In the genomic region with DNA sequence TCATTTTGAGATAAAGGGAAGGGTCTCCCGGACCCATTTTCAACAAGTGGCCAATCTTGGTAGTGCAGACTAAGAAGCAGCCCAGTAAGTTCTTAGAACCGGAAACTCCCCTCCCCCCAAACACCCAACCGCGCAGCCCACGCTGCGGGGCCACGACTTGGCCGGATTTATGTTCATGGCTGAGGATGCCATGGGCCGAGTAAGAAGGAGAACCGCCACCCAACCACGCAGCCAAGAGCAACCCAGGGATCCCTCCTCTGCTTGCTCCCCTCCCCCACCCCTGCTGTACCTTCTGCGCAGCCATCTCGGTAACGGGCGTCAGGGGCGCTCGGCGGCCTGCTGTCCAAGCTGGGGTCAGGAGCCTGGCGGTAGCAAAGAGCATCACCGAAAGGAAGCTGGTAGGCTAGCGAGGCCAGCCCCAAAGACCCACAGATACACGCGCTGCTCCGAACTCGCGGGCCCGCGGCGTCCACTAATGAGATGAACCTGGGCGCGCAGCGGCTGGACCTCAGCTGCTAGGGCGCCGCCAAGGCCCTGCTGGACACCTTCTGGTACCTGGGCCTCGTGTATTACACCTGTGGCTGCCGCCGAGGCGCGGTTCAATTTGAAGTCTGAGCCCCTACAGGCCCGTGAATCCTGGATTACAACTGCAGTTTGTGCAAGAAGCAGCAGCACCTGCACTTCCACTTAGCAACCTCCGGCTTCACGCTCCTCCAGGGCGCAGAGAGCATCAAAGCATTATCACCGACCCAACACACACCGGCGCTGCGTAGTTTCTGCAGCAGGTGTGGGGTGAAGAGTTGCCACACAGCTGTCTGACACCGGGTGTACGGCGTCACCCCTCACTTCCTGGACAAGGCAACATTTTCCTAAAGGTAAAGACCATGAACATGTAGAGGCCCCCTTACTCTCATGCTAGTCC, we compare ENCODE assay signal across 8 cellular contexts.
DNase-seq lines count a peak whose midpoint lies in the region; ATAC-seq and TF ChIP-seq lines count a peak whose summit lies in the region.

No MANE protein-coding gene starts in this region.

- TF ChIP-seq CTCF in kidney epithelial cell (IDR thresholded peaks at IDR 0.05; ENCODE audit: insufficient read depth, low read length, poor library complexity, severe bottlenecking): no peak

- DNase-seq in G401 (ENCODE audit: low spot score) (peak; percentile 57), astrocyte of the hippocampus (ENCODE audit: low read depth, low spot score) (peak; percentile 44), kidney epithelial cell (ENCODE audit: low read depth) (no peak), RKO (ENCODE audit: low spot score) (no peak), NCI-H2029 (lab: John Stamatoyannopoulos, UW) (no peak), NCI-H226 (no peak)
- DNase-seq in stimulated activated CD4-positive, alpha-beta T cell treated with anti-CD3 and anti-CD28 coated beads, TNF-alpha, amount 100 ng/mL, for 24 hours (ENCODE audit: low read depth in 3 of 3): peak in 2 of 3 experiments; percentile 21 to 44

- H3K36me3 ChIP-seq in kidney epithelial cell (ENCODE audit: control insufficient read depth, insufficient read depth, low read length): no peaks in the 10 kb centered on the region

- in situ Hi-C loops in G401 (cut with HindIII; ENCODE audit: low sequenced_read_pairs): no loop called here

- no peaks in the 10 kb centered on the region for H3K27me3 ChIP-seq in kidney epithelial cell (ENCODE audit: control insufficient read depth, insufficient read depth, low read length)

- ATAC-seq in SK-N-SH treated with all-trans-retinoic acid at 6 μM for 48 hours: peak; percentile 63

- H3K4me3 ChIP-seq in kidney epithelial cell (ENCODE audit: low read depth, low read length): peak overlapping the region; percentile 38

TF ChIP-seq in SK-N-SH treated with all-trans-retinoic acid at 6 μM for 48 hours, 23 proteins besides CTCF, POLR2A, EP300 and RAD21:
- TF ChIP-seq, protein P1, sequence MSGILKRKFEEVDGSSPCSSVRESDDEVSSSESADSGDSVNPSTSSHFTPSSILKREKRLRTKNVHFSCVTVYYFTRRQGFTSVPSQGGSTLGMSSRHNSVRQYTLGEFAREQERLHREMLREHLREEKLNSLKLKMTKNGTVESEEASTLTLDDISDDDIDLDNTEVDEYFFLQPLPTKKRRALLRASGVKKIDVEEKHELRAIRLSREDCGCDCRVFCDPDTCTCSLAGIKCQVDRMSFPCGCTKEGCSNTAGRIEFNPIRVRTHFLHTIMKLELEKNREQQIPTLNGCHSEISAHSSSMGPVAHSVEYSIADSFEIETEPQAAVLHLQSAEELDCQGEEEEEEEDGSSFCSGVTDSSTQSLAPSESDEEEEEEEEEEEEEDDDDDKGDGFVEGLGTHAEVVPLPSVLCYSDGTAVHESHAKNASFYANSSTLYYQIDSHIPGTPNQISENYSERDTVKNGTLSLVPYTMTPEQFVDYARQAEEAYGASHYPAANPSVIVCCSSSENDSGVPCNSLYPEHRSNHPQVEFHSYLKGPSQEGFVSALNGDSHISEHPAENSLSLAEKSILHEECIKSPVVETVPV (CRISPR knock-in tag; IDR thresholded peaks at IDR 0.05): no peak
- no peak for TF ChIP-seq ZNF70 (CRISPR knock-in tag; IDR thresholded peaks at IDR 0.05)
- TF ChIP-seq ZNF8 (CRISPR knock-in tag; IDR thresholded peaks at IDR 0.05): no peak
- TF ChIP-seq CSDC2 (CRISPR knock-in tag; IDR thresholded peaks at IDR 0.05): no peak
- no peak for TF ChIP-seq ZFP3 (CRISPR knock-in tag; IDR thresholded peaks at IDR 0.05)
- TF ChIP-seq, protein P2, sequence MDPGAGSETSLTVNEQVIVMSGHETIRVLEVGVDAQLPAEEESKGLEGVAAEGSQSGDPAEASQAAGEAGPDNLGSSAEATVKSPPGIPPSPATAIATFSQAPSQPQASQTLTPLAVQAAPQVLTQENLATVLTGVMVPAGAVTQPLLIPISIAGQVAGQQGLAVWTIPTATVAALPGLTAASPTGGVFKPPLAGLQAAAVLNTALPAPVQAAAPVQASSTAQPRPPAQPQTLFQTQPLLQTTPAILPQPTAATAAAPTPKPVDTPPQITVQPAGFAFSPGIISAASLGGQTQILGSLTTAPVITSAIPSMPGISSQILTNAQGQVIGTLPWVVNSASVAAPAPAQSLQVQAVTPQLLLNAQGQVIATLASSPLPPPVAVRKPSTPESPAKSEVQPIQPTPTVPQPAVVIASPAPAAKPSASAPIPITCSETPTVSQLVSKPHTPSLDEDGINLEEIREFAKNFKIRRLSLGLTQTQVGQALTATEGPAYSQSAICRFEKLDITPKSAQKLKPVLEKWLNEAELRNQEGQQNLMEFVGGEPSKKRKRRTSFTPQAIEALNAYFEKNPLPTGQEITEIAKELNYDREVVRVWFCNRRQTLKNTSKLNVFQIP (CRISPR knock-in tag; IDR thresholded peaks at IDR 0.05; ENCODE audit: borderline replicate concordance, low read depth): no peak
- TF ChIP-seq TCF4 (CRISPR knock-in tag; IDR thresholded peaks at IDR 0.05; ENCODE audit: borderline replicate concordance): no peak
- no peak for TF ChIP-seq ESRRG (CRISPR knock-in tag; IDR thresholded peaks at IDR 0.05)
- TF ChIP-seq, protein P3, sequence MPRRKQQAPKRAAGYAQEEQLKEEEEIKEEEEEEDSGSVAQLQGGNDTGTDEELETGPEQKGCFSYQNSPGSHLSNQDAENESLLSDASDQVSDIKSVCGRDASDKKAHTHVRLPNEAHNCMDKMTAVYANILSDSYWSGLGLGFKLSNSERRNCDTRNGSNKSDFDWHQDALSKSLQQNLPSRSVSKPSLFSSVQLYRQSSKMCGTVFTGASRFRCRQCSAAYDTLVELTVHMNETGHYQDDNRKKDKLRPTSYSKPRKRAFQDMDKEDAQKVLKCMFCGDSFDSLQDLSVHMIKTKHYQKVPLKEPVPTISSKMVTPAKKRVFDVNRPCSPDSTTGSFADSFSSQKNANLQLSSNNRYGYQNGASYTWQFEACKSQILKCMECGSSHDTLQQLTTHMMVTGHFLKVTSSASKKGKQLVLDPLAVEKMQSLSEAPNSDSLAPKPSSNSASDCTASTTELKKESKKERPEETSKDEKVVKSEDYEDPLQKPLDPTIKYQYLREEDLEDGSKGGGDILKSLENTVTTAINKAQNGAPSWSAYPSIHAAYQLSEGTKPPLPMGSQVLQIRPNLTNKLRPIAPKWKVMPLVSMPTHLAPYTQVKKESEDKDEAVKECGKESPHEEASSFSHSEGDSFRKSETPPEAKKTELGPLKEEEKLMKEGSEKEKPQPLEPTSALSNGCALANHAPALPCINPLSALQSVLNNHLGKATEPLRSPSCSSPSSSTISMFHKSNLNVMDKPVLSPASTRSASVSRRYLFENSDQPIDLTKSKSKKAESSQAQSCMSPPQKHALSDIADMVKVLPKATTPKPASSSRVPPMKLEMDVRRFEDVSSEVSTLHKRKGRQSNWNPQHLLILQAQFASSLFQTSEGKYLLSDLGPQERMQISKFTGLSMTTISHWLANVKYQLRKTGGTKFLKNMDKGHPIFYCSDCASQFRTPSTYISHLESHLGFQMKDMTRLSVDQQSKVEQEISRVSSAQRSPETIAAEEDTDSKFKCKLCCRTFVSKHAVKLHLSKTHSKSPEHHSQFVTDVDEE (CRISPR knock-in tag; IDR thresholded peaks at IDR 0.05): no peak
- TF ChIP-seq SNAI2 (CRISPR knock-in tag; IDR thresholded peaks at IDR 0.05): no peak
- no peak for TF ChIP-seq OSR1 (CRISPR knock-in tag; IDR thresholded peaks at IDR 0.05)
- no peak for TF ChIP-seq PPARA (CRISPR knock-in tag; IDR thresholded peaks at IDR 0.05; ENCODE audit: borderline replicate concordance)
- TF ChIP-seq ZNF565 (CRISPR knock-in tag; conservative IDR thresholded peaks at IDR 0.05; ENCODE audit: low read depth): no peak
- no peak for TF ChIP-seq ARNTL (CRISPR knock-in tag; IDR thresholded peaks at IDR 0.05; ENCODE audit: borderline replicate concordance, low read depth)
- TF ChIP-seq GLIS3 (CRISPR knock-in tag; IDR thresholded peaks at IDR 0.05): no peak
- no peak for TF ChIP-seq BACH2 (CRISPR knock-in tag; IDR thresholded peaks at IDR 0.05; ENCODE audit: borderline replicate concordance)
- TF ChIP-seq TOX (CRISPR knock-in tag; IDR thresholded peaks at IDR 0.05; ENCODE audit: borderline replicate concordance): no peak
- no peak for TF ChIP-seq RARB (CRISPR knock-in tag; IDR thresholded peaks at IDR 0.05)
- no peak for TF ChIP-seq ISL1 (CRISPR knock-in tag; IDR thresholded peaks at IDR 0.05)
- TF ChIP-seq ZFP30 (CRISPR knock-in tag; IDR thresholded peaks at IDR 0.05): no peak

Comparison
In these comparisons a context has a peak if more than half of its experiments do, and no peak if none do; other contexts are left out.
1. DNase-seq: peak in G401 (single experiment), astrocyte of the hippocampus (single experiment) and stimulated activated CD4-positive, alpha-beta T cell treated with anti-CD3 and anti-CD28 coated beads, TNF-alpha, amount 100 ng/mL, for 24 hours (2 of 3); none in kidney epithelial cell (single experiment), RKO (single experiment), NCI-H2029 (single experiment) and NCI-H226 (single experiment).